21 cellular contexts compared by ENCODE assay signal in the genomic region with DNA sequence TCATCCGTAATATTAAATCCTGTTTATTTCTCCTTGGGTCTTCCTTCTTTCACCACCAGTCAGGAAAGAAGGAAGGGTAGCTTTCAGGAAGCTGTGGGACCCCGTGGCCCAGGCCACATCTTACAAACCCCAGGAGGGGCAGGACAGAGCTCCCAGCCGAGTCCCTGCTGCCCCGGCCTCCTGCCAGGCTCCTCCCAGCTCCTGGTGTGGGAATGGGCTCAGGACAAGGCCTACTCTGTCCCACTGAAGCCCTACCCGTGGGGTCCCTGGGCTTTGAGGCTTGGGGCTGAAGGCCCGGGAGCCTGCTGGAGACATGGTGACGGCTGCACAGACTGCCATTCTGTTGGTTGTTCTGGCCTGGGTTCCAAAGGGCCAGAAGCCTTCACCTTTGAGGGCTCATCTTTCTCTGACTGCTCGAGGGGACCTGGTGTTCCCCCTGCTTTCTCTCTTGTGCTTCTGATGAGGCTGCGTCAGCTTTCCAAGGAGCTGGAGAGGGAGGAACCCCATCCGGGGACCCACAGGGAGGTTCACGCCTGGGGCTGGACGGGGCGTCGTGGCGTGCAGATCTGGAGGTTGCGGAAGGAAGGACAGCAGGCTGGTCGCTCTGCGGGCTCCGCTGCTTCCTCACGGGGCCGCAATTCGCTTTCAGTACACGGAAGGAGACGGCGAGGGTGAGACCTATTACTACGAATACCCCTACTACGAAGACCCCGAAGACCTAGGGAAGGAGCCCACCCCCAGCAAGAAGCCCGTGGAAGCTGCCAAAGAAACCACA.
DNase-seq lines count a peak whose midpoint lies in the region; FAIRE-seq and TF ChIP-seq lines count a peak whose summit lies in the region.
"Had no signal": no experiment of that assay in that cellular context is flagged by ENCODE, and none has a peak within 500 bp of the region (broad histone marks: within the 10 kb centered on the region; RNA-seq: fewer than 3 reads in every experiment).

No MANE protein-coding gene starts in this region.

- DNase-seq in RWPE1 (ENCODE audit: low spot score), result no peak
- DNase-seq in kidney, result peak; percentile 53
- DNase-seq in smooth muscle cell (lab: John Stamatoyannopoulos, UW; ENCODE audit: unreplicated experiment), result no peak
- no peak for DNase-seq in erythroblast (lab: John Stamatoyannopoulos, UW)
- no peak for DNase-seq in Karpas-422
- DNase-seq in KBM-7, result no peak
- DNase-seq: CD4-positive, CD25-positive, alpha-beta regulatory T cell; DMS53; GOT3; NCI-H1092; NCI-H1417 treated with DMSO at 0.1 percent for 48 hours; NCI-H187; NCI-H2081 treated with DMSO at 0.1 percent for 48 hours; NCI-H2171; NCI-H226; NCI-H510A; NCI-H69; SJCRH30 had no signal

- no peaks in the 10 kb centered on the region for H3K9me2 ChIP-seq in Karpas-422 (replicated peaks; ENCODE audit: insufficient read depth, low read length)

- TF ChIP-seq POLR2A in erythroblast (IDR thresholded peaks at IDR 0.05; ENCODE audit: low read length), result no peak

- no peak for TF ChIP-seq CTCF in RWPE1 (conservative IDR thresholded peaks at IDR 0.05; ENCODE audit: low read depth)
- TF ChIP-seq CTCF in kidney (IDR thresholded peaks at IDR 0.05; ENCODE audit: borderline replicate concordance, extremely low read depth, insufficient read depth), result no peak
- TF ChIP-seq CTCF in smooth muscle cell (IDR thresholded peaks at IDR 0.05; ENCODE audit: borderline replicate concordance, insufficient read depth, poor library complexity, severe bottlenecking), result no peak

- peaks cover 31 to 53% (median 49%) of the 10 kb centered on the region in 10 experiments for H3K4me1 ChIP-seq in BLaER1 treated with 17β-estradiol and CSF1 and Interleukin-3, amounts not matched to agents 10 nM and 100 nM
- H3K4me1 ChIP-seq in kidney (ENCODE audit: control insufficient read depth in 1 of 2, insufficient read depth in 1 of 2, low read depth in 1 of 2, low read length in 2 of 2) (no peaks in the 10 kb centered on the region), smooth muscle cell (ENCODE audit: low read depth) (no peaks in the 10 kb centered on the region), Karpas-422 (ENCODE audit: low read length) (no peaks in the 10 kb centered on the region)
- H3K4me1 ChIP-seq: HAP-1 had no signal

- intact Hi-C loops in kidney (cut with DNase I), result no loop called here

- 0 out of 22 replicates have a peak overlapping the region, but pooled peaks of 1 of the 11 experiments have one; percentile 18 for H3K9ac ChIP-seq in BLaER1 treated with 17β-estradiol and CSF1 and Interleukin-3, amounts not matched to agents 10 nM and 100 nM
- H3K9ac ChIP-seq in kidney (ENCODE audit: low read length in 2 of 2) (no peak overlapping the region), smooth muscle cell (ENCODE audit: low read depth) (no peak overlapping the region), Karpas-422 (ENCODE audit: low read length) (no peak overlapping the region)

- CTCF ChIA-PET in RWPE1 (lab: Yijun Ruan, JAX), result interaction anchor here (0.6 to 0.9 kb wide), 4 partner anchors 11 to 206 kb away, joined by 3 to 6 read pairs (median 4); no protein-coding TSS in a partner anchor

- peaks cover 0 to 52% (median 33%) of the 10 kb centered on the region in 11 experiments; a peak in 13 of 22 replicates for H3K36me3 ChIP-seq in BLaER1 treated with 17β-estradiol and CSF1 and Interleukin-3, amounts not matched to agents 10 nM and 100 nM
- H3K36me3 ChIP-seq in kidney (ENCODE audit: control insufficient read depth in 1 of 2, insufficient read depth in 2 of 2, low read length in 2 of 2), result no peaks in the 10 kb centered on the region
- peaks cover 18% of the 10 kb centered on the region for H3K36me3 ChIP-seq in smooth muscle cell (ENCODE audit: low read depth)
- H3K36me3 ChIP-seq in Karpas-422 (ENCODE audit: insufficient read depth, low read length), result no peaks in the 10 kb centered on the region
- H3K36me3 ChIP-seq: HAP-1 had no signal

- no peak overlapping the region for H3K4me3 ChIP-seq in BLaER1 treated with 17β-estradiol and CSF1 and Interleukin-3, amounts not matched to agents 10 nM and 100 nM
- no peak overlapping the region for H3K4me3 ChIP-seq in kidney (ENCODE audit: low read length in 2 of 2)
- H3K4me3 ChIP-seq in smooth muscle cell, result no peak overlapping the region
- no peak overlapping the region for H3K4me3 ChIP-seq in Karpas-422 (ENCODE audit: low read length)
- H3K4me3 ChIP-seq: HAP-1, SJCRH30 had no signal

- H3K27ac ChIP-seq in BLaER1 treated with 17β-estradiol and CSF1 and Interleukin-3, amounts not matched to agents 10 nM and 100 nM, result no peak overlapping the region
- peak overlapping the region; percentile 29 for H3K27ac ChIP-seq in RWPE1
- H3K27ac ChIP-seq in kidney (ENCODE audit: low read depth in 2 of 2, low read length in 2 of 2), result no peak overlapping the region
- peak overlapping the region; percentile 65 for H3K27ac ChIP-seq in smooth muscle cell (ENCODE audit: low read depth)
- no peak overlapping the region for H3K27ac ChIP-seq in Karpas-422 (ENCODE audit: low read length)
- H3K27ac ChIP-seq: HL-60, SJCRH30 had no signal

- POLR2A ChIA-PET in RWPE1 (lab: Yijun Ruan, JAX; ENCODE audit: low non-redundant PET), result no interaction called here

- H3K79me2 ChIP-seq in smooth muscle cell (ENCODE audit: low read depth) (peaks cover 93% of the 10 kb centered on the region), Karpas-422 (ENCODE audit: low read length) (no peaks in the 10 kb centered on the region)

- H3K4me2 ChIP-seq in BLaER1 treated with 17β-estradiol and CSF1 and Interleukin-3, amounts not matched to agents 10 nM and 100 nM, result peak overlapping the region in 10 of 11 experiments; percentile 6 to 74 (median 49); a peak in 16 of 22 replicates
- H3K4me2 ChIP-seq in smooth muscle cell (no peak overlapping the region), Karpas-422 (ENCODE audit: low read depth, low read length, poor library complexity, severe bottlenecking) (no peak overlapping the region)

- peaks cover 0 to 17% (median 0%) of the 10 kb centered on the region in 11 experiments; a peak in 6 of 22 replicates for H3K9me3 ChIP-seq in BLaER1 treated with 17β-estradiol and CSF1 and Interleukin-3, amounts not matched to agents 10 nM and 100 nM (replicated peaks in 1 of 11)
- H3K9me3 ChIP-seq in kidney (ENCODE audit: control insufficient read depth in 1 of 2, low read length in 2 of 2), result no peaks in the 10 kb centered on the region
- H3K9me3 ChIP-seq in smooth muscle cell (replicated peaks; ENCODE audit: low read depth), result no peaks in the 10 kb centered on the region
- no peaks in the 10 kb centered on the region for H3K9me3 ChIP-seq in Karpas-422 (ENCODE audit: low read length)
- H3K9me3 ChIP-seq: HAP-1, SJCRH30 had no signal

- WGBS in smooth muscle cell (ENCODE audit: low lambda C conversion rate), result 94% methylated on average over 29 of the region's 29 CpGs

- peaks cover 94% of the 10 kb centered on the region for H3F3A ChIP-seq in smooth muscle cell (ENCODE audit: low read depth)

- FAIRE-seq in kidney (lab: Jason Lieb, UNC), result no peak

- H3K27me3 ChIP-seq in BLaER1 treated with 17β-estradiol and CSF1 and Interleukin-3, amounts not matched to agents 10 nM and 100 nM, result peaks cover 0 to 90% (median 0%) of the 10 kb centered on the region in 11 experiments; a peak in 9 of 22 replicates
- H3K27me3 ChIP-seq in smooth muscle cell (ENCODE audit: low read depth) (no peaks in the 10 kb centered on the region), Karpas-422 (ENCODE audit: low read length) (no peaks in the 10 kb centered on the region)
- H3K27me3 ChIP-seq: SJCRH30 had no signal

- H2AFZ ChIP-seq in smooth muscle cell (ENCODE audit: low read depth) (no peak overlapping the region), Karpas-422 (ENCODE audit: low read length) (no peak overlapping the region)

- H4K20me1 ChIP-seq in BLaER1 treated with 17β-estradiol and CSF1 and Interleukin-3, amounts not matched to agents 10 nM and 100 nM, result peaks cover 12 to 81% (median 62%) of the 10 kb centered on the region in 11 experiments; a peak in 21 of 22 replicates
- peaks cover 99% of the 10 kb centered on the region for H4K20me1 ChIP-seq in smooth muscle cell (ENCODE audit: low read depth)
- H4K20me1 ChIP-seq in Karpas-422 (ENCODE audit: insufficient read depth, low read depth, low read length), result no peaks in the 10 kb centered on the region

- in situ Hi-C loops in KBM-7 (cut with MboI; ENCODE audit: low pct_unique_long_range_greater_than_20kb, low sequenced_read_pairs), result no loop called here

Comparison
In these comparisons a context has a peak if more than half of its experiments do, and no peak if none do; other contexts are left out.
1. H3K27ac ChIP-seq: peak in RWPE1 (single experiment) and smooth muscle cell (single experiment); none in BLaER1 treated with 17β-estradiol and CSF1 and Interleukin-3, amounts not matched to agents 10 nM and 100 nM (0 of 11), kidney (0 of 2) and Karpas-422 (single experiment).
2. H3K4me2 ChIP-seq: peak in BLaER1 treated with 17β-estradiol and CSF1 and Interleukin-3, amounts not matched to agents 10 nM and 100 nM (10 of 11); none in smooth muscle cell (single experiment) and Karpas-422 (single experiment).